Comparison of ENCODE assay signal across 8 cellular contexts in genomic region chr1:171188388-171189266, GRCh38. TPM values are rescaled to one million over a fixed set of nuclear protein-coding genes. Genes with fewer than 3 reads are reported as not detected.
DNase-seq lines count a peak whose midpoint lies in the region; ATAC-seq and TF ChIP-seq lines count a peak whose summit lies in the region.

No MANE protein-coding gene starts in this region.

- no peaks in the 10 kb centered on the region for H4K20me1 ChIP-seq in smooth muscle cell (ENCODE audit: low read depth)

- intact Hi-C loops in left ventricle myocardium inferior (cut with micrococcal nuclease) = loop anchor here (5.0 kb wide), 1 partner anchor 106 kb away; no protein-coding TSS in a partner anchor

- H3K4me2 ChIP-seq in smooth muscle cell = no peak overlapping the region

- H3K4me3 ChIP-seq in NT2/D1 (ENCODE audit: insufficient read length, low read depth) (no peak overlapping the region), left ventricle myocardium inferior (peak overlapping the region; percentile 61), smooth muscle cell (no peak overlapping the region)

- peak; percentile 61 for DNase-seq in CD1c-positive myeloid dendritic cell (ENCODE audit: extremely low spot score)
- peak; percentile 63 for DNase-seq in NT2/D1 (ENCODE audit: low read depth, low spot score)
- DNase-seq in activated naive CD4-positive, alpha-beta T cell treated with anti-CD3 and anti-CD28 coated beads, Interleukin-2, amount 50 U/mL, for 16 hours = peak; percentile 20
- DNase-seq in left ventricle myocardium inferior = peak; percentile 41
- no peak for DNase-seq in smooth muscle cell (lab: John Stamatoyannopoulos, UW; ENCODE audit: unreplicated experiment)
- no peak for DNase-seq in NK-92 (lab: John Stamatoyannopoulos, UW; ENCODE audit: unreplicated experiment)

- no peak overlapping the region for H3K9ac ChIP-seq in NT2/D1 (ENCODE audit: insufficient read length, low read depth)
- no peak overlapping the region for H3K9ac ChIP-seq in smooth muscle cell (ENCODE audit: low read depth)

- TF ChIP-seq CTCF in left ventricle myocardium inferior (IDR thresholded peaks at IDR 0.05; ENCODE audit: borderline replicate concordance) (peak; percentile 91), smooth muscle cell (IDR thresholded peaks at IDR 0.05; ENCODE audit: borderline replicate concordance, insufficient read depth, poor library complexity, severe bottlenecking) (peak; percentile 75)

- no peaks in the 10 kb centered on the region for H3K27me3 ChIP-seq in NT2/D1 (ENCODE audit: insufficient read depth, insufficient read length)
- no peaks in the 10 kb centered on the region for H3K27me3 ChIP-seq in left ventricle myocardium inferior (ENCODE audit: low read depth)
- no peaks in the 10 kb centered on the region for H3K27me3 ChIP-seq in smooth muscle cell (ENCODE audit: low read depth)

- peak; percentile 76 for ATAC-seq in GM18519 (IDR thresholded peaks at IDR 0.05; ENCODE audit: low FRiP score, unreplicated experiment)
- ATAC-seq in HG03442 (IDR thresholded peaks at IDR 0.05; ENCODE audit: unreplicated experiment) = peak; percentile 80

- H3K9me3 ChIP-seq in NT2/D1 (ENCODE audit: insufficient read depth, low read length) (0 out of 2 replicates have a peak, but pooled peaks cover 8% of the 10 kb centered on the region), left ventricle myocardium inferior (replicated peaks) (no peaks in the 10 kb centered on the region), smooth muscle cell (replicated peaks; ENCODE audit: low read depth) (no peaks in the 10 kb centered on the region)

- H3K4me1 ChIP-seq in NT2/D1 (ENCODE audit: insufficient read depth, insufficient read length) (no peaks in the 10 kb centered on the region), left ventricle myocardium inferior (peaks cover 31% of the 10 kb centered on the region), smooth muscle cell (ENCODE audit: low read depth) (no peaks in the 10 kb centered on the region)

- no peaks in the 10 kb centered on the region for H3K79me2 ChIP-seq in smooth muscle cell (ENCODE audit: low read depth)

- 62% methylated on average over 11 of the region's 11 CpGs for WGBS in smooth muscle cell (ENCODE audit: low lambda C conversion rate)

- H2AFZ ChIP-seq in smooth muscle cell (ENCODE audit: low read depth) = no peak overlapping the region

- H3F3A ChIP-seq in smooth muscle cell (ENCODE audit: low read depth) = no peaks in the 10 kb centered on the region

- no peaks in the 10 kb centered on the region for H3K36me3 ChIP-seq in NT2/D1 (ENCODE audit: insufficient read depth, insufficient read length, low read length)
- peaks cover 4% of the 10 kb centered on the region for H3K36me3 ChIP-seq in left ventricle myocardium inferior
- H3K36me3 ChIP-seq in smooth muscle cell (ENCODE audit: low read depth) = no peaks in the 10 kb centered on the region

- H3K27ac ChIP-seq in left ventricle myocardium inferior (replicated peaks) (peak overlapping the region; percentile 80), smooth muscle cell (ENCODE audit: low read depth) (no peak overlapping the region)

RNA-seq across cellular contexts. Expression of gene FMO2, which starts 3.5 kb away (rescaled TPM):
- total RNA-seq in left ventricle myocardium inferior (49.7 TPM), smooth muscle cell (not detected in 2 replicates)
- polyA plus RNA-seq in smooth muscle cell = not detected in 2 replicates

RNA-seq across cellular contexts. Expression of gene FMO1, which starts 59.7 kb away (rescaled TPM):
- 0.49 TPM for total RNA-seq in left ventricle myocardium inferior
- not detected in 2 replicates for total RNA-seq in smooth muscle cell
- not detected in 2 replicates for polyA plus RNA-seq in smooth muscle cell

Comparison
In these comparisons a context has a peak if more than half of its experiments do, and no peak if none do; other contexts are left out.
1. DNase-seq: peak in CD1c-positive myeloid dendritic cell (single experiment), NT2/D1 (single experiment), activated naive CD4-positive, alpha-beta T cell treated with anti-CD3 and anti-CD28 coated beads, Interleukin-2, amount 50 U/mL, for 16 hours (single experiment) and left ventricle myocardium inferior (single experiment); none in smooth muscle cell (single experiment) and NK-92 (single experiment).
2. RNA of gene FMO2, which starts 3.5 kb away (total RNA-seq): 49.7 TPM in left ventricle myocardium inferior (single experiment); not detected in smooth muscle cell; every median in the first group is over 10 times any median in the second.